Comparison of ENCODE assay signal across 8 cellular contexts in the genomic region with DNA sequence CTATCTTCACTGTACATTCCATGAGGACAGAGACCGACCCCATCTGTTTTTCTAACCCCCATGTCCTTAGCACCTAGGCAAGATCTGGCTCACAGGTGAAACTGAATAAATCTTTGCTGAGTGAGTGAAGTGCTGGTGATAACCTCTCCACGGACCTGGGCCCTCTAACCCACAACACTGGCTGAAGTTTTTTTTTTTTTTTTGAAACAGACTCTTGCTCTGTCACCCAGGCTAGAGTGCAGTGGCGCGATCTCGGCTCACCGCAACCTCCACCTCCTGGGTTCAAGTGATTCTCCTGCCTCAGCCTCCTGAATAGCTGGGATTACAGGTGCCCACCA.
DNase-seq lines count a peak whose midpoint lies in the region; ATAC-seq, FAIRE-seq and TF ChIP-seq lines count a peak whose summit lies in the region.
"Not testable (repeated sequence)": the region's sequence is repeated elsewhere in the genome, so short reads cannot be mapped to it uniquely, and the experiment has no call there.

No MANE protein-coding gene starts in this region.

- H3K14ac ChIP-seq in H1 (ENCODE audit: insufficient read length) = not testable (repeated sequence)

- peak overlapping the region; percentile 29 for H3K27ac ChIP-seq in CD4-positive, CD25-positive, alpha-beta regulatory T cell (ENCODE audit: insufficient read depth, low read length, poor library complexity, severe bottlenecking)
- H3K27ac ChIP-seq in RWPE2 (ENCODE audit: poor library complexity, severe bottlenecking) (peak overlapping the region; percentile 93), sigmoid colon (peak overlapping the region in 3 of 4 donors; percentile 60 to 73 (median 66))
- not testable (repeated sequence) for H3K27ac ChIP-seq in H1 (ENCODE audit: low read depth, low read length); mesendoderm (ENCODE audit: low read depth, low read length)

- H3K9me3 ChIP-seq in CD4-positive, CD25-positive, alpha-beta regulatory T cell (ENCODE audit: control insufficient read depth in 2 of 2, low read length in 2 of 2); RWPE2 (ENCODE audit: severe bottlenecking); H1 (ENCODE audit: insufficient read depth in 2 of 2, low read depth in 1 of 2, low read length in 1 of 2); sigmoid colon: not testable (repeated sequence)

- not testable (repeated sequence) for H2BK5ac ChIP-seq in H1 (ENCODE audit: low read depth, low read length); mesendoderm (ENCODE audit: low read length)

- peaks cover 10% of the 10 kb centered on the region for H3K79me1 ChIP-seq in H1 (ENCODE audit: low read depth, low read length)
- H3K79me1 ChIP-seq in mesendoderm (ENCODE audit: low read length) = not testable (repeated sequence)

- H2BK12ac ChIP-seq in H1 (ENCODE audit: low read depth, low read length) = 0 out of 2 replicates have a peak overlapping the region, but pooled peaks have one; percentile 62

- peaks cover 49% of the 10 kb centered on the region for H3K4me1 ChIP-seq in CD4-positive, CD25-positive, alpha-beta regulatory T cell (ENCODE audit: control insufficient read depth, insufficient read depth, low read length, poor library complexity, severe bottlenecking)
- H3K4me1 ChIP-seq in RWPE2 (ENCODE audit: insufficient read depth, poor library complexity, severe bottlenecking) = peaks cover 46% of the 10 kb centered on the region
- peaks cover 3 to 17% (median 14%) of the 10 kb centered on the region in 4 experiments; a peak in 6 of 7 replicates for H3K4me1 ChIP-seq in H1 (replicated peaks in 1 of 4; ENCODE audit: control insufficient read depth in 3 of 4, insufficient read depth in 4 of 4, low read length in 3 of 4)
- H3K4me1 ChIP-seq in mesendoderm (ENCODE audit: control insufficient read depth, low read depth, low read length) = not testable (repeated sequence)
- H3K4me1 ChIP-seq in sigmoid colon = peaks cover 0 to 71% (median 66%) of the 10 kb centered on the region in 4 donors

- not testable (repeated sequence) for H4K91ac ChIP-seq in H1 (replicated peaks; ENCODE audit: insufficient read length, low read length)

- H3K27ac Mint-ChIP-seq in CD4-positive, CD25-positive, alpha-beta regulatory T cell = peak overlapping the region in 1 of 3 donors; percentile 90
- H3K27ac Mint-ChIP-seq in activated T-cell treated with anti-CD3 and anti-CD28 coated beads, Interleukin-2, amount 50 U/mL, for 72 hours = not testable (repeated sequence)
- H3K27ac Mint-ChIP-seq in activated naive CD8-positive, alpha-beta T cell treated with anti-CD3 and anti-CD28 coated beads, Interleukin-2, amount 50 U/mL, for 24 hours = peak overlapping the region; percentile 88
- H3K27ac Mint-ChIP-seq in type B pancreatic cell = peak overlapping the region; percentile 96

- H2BK20ac ChIP-seq in H1 (ENCODE audit: low read length) = not testable (repeated sequence)

- not testable (repeated sequence) for H3K9ac ChIP-seq in H1 (replicated peaks in 1 of 4; ENCODE audit: extremely low read depth in 1 of 4, low read depth in 3 of 4, low read length in 3 of 4); mesendoderm (ENCODE audit: low read length)

- CTCF ChIA-PET in H1 (lab: Charles Lee; ENCODE audit: partially characterized antibody) = interaction anchor here (0.6 to 1.9 kb wide), 6 partner anchors 9 to 123 kb away, joined by 3 to 6 read pairs (median 4); no protein-coding TSS in a partner anchor

- TF ChIP-seq RAD21 in H1 (IDR thresholded peaks at IDR 0.05 in 1 of 2, conservative IDR thresholded peaks at IDR 0.05 in 1 of 2; ENCODE audit: low read depth in 2 of 2, low read length in 2 of 2) = not testable (repeated sequence)

- H2BK120ac ChIP-seq in H1 (replicated peaks; ENCODE audit: low read depth, low read length); mesendoderm (ENCODE audit: low read depth, low read length): not testable (repeated sequence)

- TF ChIP-seq CTCF in RWPE2 (IDR thresholded peaks at IDR 0.05; ENCODE audit: poor library complexity, severe bottlenecking); H1 (IDR thresholded peaks at IDR 0.05; ENCODE audit: control extremely low read depth in 1 of 3, insufficient read depth in 1 of 3, low read depth in 1 of 3, low read length in 3 of 3); sigmoid colon (IDR thresholded peaks at IDR 0.05); type B pancreatic cell (conservative IDR thresholded peaks at IDR 0.05): not testable (repeated sequence)

- POLR2A ChIA-PET in H1 (lab: Charles Lee; ENCODE audit: partially characterized antibody) = interaction anchor here (0.6 to 0.7 kb wide), 2 partner anchors 19 to 805 kb away, joined by 3 to 4 read pairs; no protein-coding TSS in a partner anchor

- not testable (repeated sequence) for H3K4me3 ChIP-seq in CD4-positive, CD25-positive, alpha-beta regulatory T cell (ENCODE audit: low read depth, low read length); RWPE2 (ENCODE audit: severe bottlenecking); H1 (ENCODE audit: extremely low read depth in 1 of 4, insufficient read depth in 2 of 4, low read depth in 3 of 4, low read length in 4 of 4); mesendoderm (ENCODE audit: low read length); sigmoid colon

- H2AK5ac ChIP-seq in H1 (ENCODE audit: low read depth, low read length); mesendoderm (ENCODE audit: low read length): not testable (repeated sequence)

- H2BK15ac ChIP-seq in H1 (ENCODE audit: low read length); mesendoderm (replicated peaks; ENCODE audit: low read depth): not testable (repeated sequence)

- TF ChIP-seq EP300 in H1 (IDR thresholded peaks at IDR 0.05; ENCODE audit: borderline replicate concordance in 1 of 2, low read depth in 2 of 2, low read length in 2 of 2); sigmoid colon (IDR thresholded peaks at IDR 0.05): not testable (repeated sequence)

- H3K4me1 Mint-ChIP-seq in CD4-positive, CD25-positive, alpha-beta regulatory T cell = peaks cover 21 to 58% (median 48%) of the 10 kb centered on the region in 4 donors
- peaks cover 61% of the 10 kb centered on the region for H3K4me1 Mint-ChIP-seq in activated T-cell treated with anti-CD3 and anti-CD28 coated beads, Interleukin-2, amount 50 U/mL, for 72 hours (ENCODE audit: low read depth)
- peaks cover 65% of the 10 kb centered on the region for H3K4me1 Mint-ChIP-seq in activated naive CD8-positive, alpha-beta T cell treated with anti-CD3 and anti-CD28 coated beads, Interleukin-2, amount 50 U/mL, for 24 hours
- peaks cover 58% of the 10 kb centered on the region for H3K4me1 Mint-ChIP-seq in type B pancreatic cell (ENCODE audit: unreplicated experiment)

- TF ChIP-seq POLR2A in H1 (IDR thresholded peaks at IDR 0.05; ENCODE audit: control extremely low read depth in 1 of 2, low read depth in 2 of 2, low read length in 2 of 2); sigmoid colon (IDR thresholded peaks at IDR 0.05): not testable (repeated sequence)

- peaks cover 0 to 80% of the 10 kb centered on the region in 2 experiments; a peak in 2 of 4 replicates for H3K79me2 ChIP-seq in H1 (ENCODE audit: control insufficient read depth in 1 of 2, insufficient read depth in 2 of 2, low read length in 2 of 2)
- H3K79me2 ChIP-seq in mesendoderm (ENCODE audit: control insufficient read depth, insufficient read depth, low read length) = not testable (repeated sequence)

- H4K20me1 ChIP-seq in H1 (replicated peaks in 1 of 2; ENCODE audit: control insufficient read depth in 1 of 2, insufficient read depth in 2 of 2, low read length in 2 of 2) = not testable (repeated sequence)

- not testable (repeated sequence) for H3K4ac ChIP-seq in H1 (replicated peaks; ENCODE audit: insufficient read length, low read depth, low read length); mesendoderm (ENCODE audit: low read depth, low read length)

- not testable (repeated sequence) for H2AFZ ChIP-seq in H1 (ENCODE audit: low read length)

- H3K36me3 Mint-ChIP-seq in CD4-positive, CD25-positive, alpha-beta regulatory T cell; activated T-cell treated with anti-CD3 and anti-CD28 coated beads, Interleukin-2, amount 50 U/mL, for 72 hours (ENCODE audit: insufficient read depth in 2 of 2): not testable (repeated sequence)
- H3K36me3 Mint-ChIP-seq in activated naive CD8-positive, alpha-beta T cell treated with anti-CD3 and anti-CD28 coated beads, Interleukin-2, amount 50 U/mL, for 24 hours (ENCODE audit: low read depth) = peaks cover 11% of the 10 kb centered on the region
- H3K36me3 Mint-ChIP-seq in type B pancreatic cell = peaks cover 16% of the 10 kb centered on the region

- H3K56ac ChIP-seq in H1 (replicated peaks; ENCODE audit: insufficient read length, low read depth, low read length); mesendoderm (ENCODE audit: low read length): not testable (repeated sequence)

- H3K18ac ChIP-seq in H1 (ENCODE audit: extremely low read depth, low read length); mesendoderm (ENCODE audit: low read length): not testable (repeated sequence)

- not testable (repeated sequence) for H3K36me3 ChIP-seq in CD4-positive, CD25-positive, alpha-beta regulatory T cell (ENCODE audit: control insufficient read depth, insufficient read depth, low read length); RWPE2 (ENCODE audit: low read depth); H1 (ENCODE audit: control insufficient read depth in 2 of 4, insufficient read depth in 4 of 4, low read length in 3 of 4); mesendoderm (ENCODE audit: control insufficient read depth, insufficient read depth, low read length); sigmoid colon

- H3K23me2 ChIP-seq in H1 (ENCODE audit: low read depth, low read length) = not testable (repeated sequence)

- intact Hi-C loops in sigmoid colon (cut with DNase I) = not testable (repeated sequence)

- not testable (repeated sequence) for H4K8ac ChIP-seq in H1 (ENCODE audit: extremely low read depth, insufficient read depth, low read length); mesendoderm (ENCODE audit: low read depth, low read length)

- not testable (repeated sequence) for H3K27me3 ChIP-seq in CD4-positive, CD25-positive, alpha-beta regulatory T cell (ENCODE audit: control insufficient read depth, insufficient read depth, low read length); RWPE2 (ENCODE audit: insufficient read depth, poor library complexity, severe bottlenecking); H1 (replicated peaks in 1 of 4; ENCODE audit: control insufficient read depth in 3 of 4, extremely low read depth in 1 of 4, insufficient read depth in 3 of 4, low read length in 3 of 4); mesendoderm (ENCODE audit: insufficient read depth, low read length, poor library complexity); sigmoid colon

- H3K9me3 Mint-ChIP-seq in CD4-positive, CD25-positive, alpha-beta regulatory T cell; activated T-cell treated with anti-CD3 and anti-CD28 coated beads, Interleukin-2, amount 50 U/mL, for 72 hours; activated naive CD8-positive, alpha-beta T cell treated with anti-CD3 and anti-CD28 coated beads, Interleukin-2, amount 50 U/mL, for 24 hours: not testable (repeated sequence)
- H3K9me3 Mint-ChIP-seq in type B pancreatic cell = peaks cover 15% of the 10 kb centered on the region

- H3K27me3 Mint-ChIP-seq in CD4-positive, CD25-positive, alpha-beta regulatory T cell; activated T-cell treated with anti-CD3 and anti-CD28 coated beads, Interleukin-2, amount 50 U/mL, for 72 hours (ENCODE audit: low read depth); activated naive CD8-positive, alpha-beta T cell treated with anti-CD3 and anti-CD28 coated beads, Interleukin-2, amount 50 U/mL, for 24 hours; type B pancreatic cell: not testable (repeated sequence)

- not testable (repeated sequence) for ATAC-seq in CD4-positive, CD25-positive, alpha-beta regulatory T cell (ENCODE audit: low read depth in 2 of 2); RWPE2 (ENCODE audit: low read depth); activated T-cell treated with anti-CD3 and anti-CD28 coated beads, Interleukin-2, amount 50 U/mL, for 72 hours (replicated peaks in 1 of 2)
- peak; percentile 27 for ATAC-seq in activated naive CD8-positive, alpha-beta T cell treated with anti-CD3 and anti-CD28 coated beads, Interleukin-2, amount 50 U/mL, for 24 hours

- peak overlapping the region in 3 of 4 donors; percentile 34 to 77 (median 48) for H3K4me3 Mint-ChIP-seq in CD4-positive, CD25-positive, alpha-beta regulatory T cell
- H3K4me3 Mint-ChIP-seq in activated T-cell treated with anti-CD3 and anti-CD28 coated beads, Interleukin-2, amount 50 U/mL, for 72 hours = peak overlapping the region; percentile 27 to 35
- H3K4me3 Mint-ChIP-seq in activated naive CD8-positive, alpha-beta T cell treated with anti-CD3 and anti-CD28 coated beads, Interleukin-2, amount 50 U/mL, for 24 hours = peak overlapping the region; percentile 22
- H3K4me3 Mint-ChIP-seq in type B pancreatic cell = peak overlapping the region; percentile 29

- WGBS in H1 (ENCODE audit: extremely low coverage in 1 of 2, insufficient coverage in 1 of 2, insufficient read length in 1 of 2, insufficient replicate concordance in 2 of 2, low coverage in 1 of 2, low lambda C conversion rate in 2 of 2, missing lambda C conversion rate in 1 of 2), 2 experiments = 81% methylated on average over 6 of the region's 6 CpGs; no CpG with 5 or more reads in 1 of the 2 experiments
- WGBS in mesendoderm (ENCODE audit: extremely low coverage, insufficient coverage, low lambda C conversion rate) = no CpG with 5 or more reads among the region's 6 CpGs
- 86 to 97% methylated on average over 6 of the region's 6 CpGs for WGBS in sigmoid colon, 2 donors

- H3K4me2 ChIP-seq in H1 (ENCODE audit: insufficient read depth in 1 of 2, low read depth in 2 of 2, low read length in 2 of 2); mesendoderm (ENCODE audit: low read length): not testable (repeated sequence)

- not testable (repeated sequence) for H4K5ac ChIP-seq in H1 (ENCODE audit: insufficient read length, low read depth, low read length); mesendoderm (ENCODE audit: low read length)

- FAIRE-seq in H1 (lab: Jason Lieb, UNC) = not testable (repeated sequence)

- not testable (repeated sequence) for H3K23ac ChIP-seq in H1 (ENCODE audit: insufficient read length)
- peak overlapping the region; percentile 37 for H3K23ac ChIP-seq in mesendoderm (ENCODE audit: low read length)

- DNase-seq in CD4-positive, CD25-positive, alpha-beta regulatory T cell; RWPE2 (ENCODE audit: low spot score); activated T-cell treated with anti-CD3 and anti-CD28 coated beads, Interleukin-2, amount 50 U/mL, for 72 hours; activated naive CD8-positive, alpha-beta T cell treated with anti-CD3 and anti-CD28 coated beads, Interleukin-2, amount 50 U/mL, for 24 hours; H1 (ENCODE audit: low read depth in 1 of 2, low spot score in 2 of 2); mesendoderm; sigmoid colon; type B pancreatic cell (ENCODE audit: extremely low spot score, unreplicated experiment): not testable (repeated sequence)
